ENCODE assay signal across 8 cellular contexts in the genomic region with DNA sequence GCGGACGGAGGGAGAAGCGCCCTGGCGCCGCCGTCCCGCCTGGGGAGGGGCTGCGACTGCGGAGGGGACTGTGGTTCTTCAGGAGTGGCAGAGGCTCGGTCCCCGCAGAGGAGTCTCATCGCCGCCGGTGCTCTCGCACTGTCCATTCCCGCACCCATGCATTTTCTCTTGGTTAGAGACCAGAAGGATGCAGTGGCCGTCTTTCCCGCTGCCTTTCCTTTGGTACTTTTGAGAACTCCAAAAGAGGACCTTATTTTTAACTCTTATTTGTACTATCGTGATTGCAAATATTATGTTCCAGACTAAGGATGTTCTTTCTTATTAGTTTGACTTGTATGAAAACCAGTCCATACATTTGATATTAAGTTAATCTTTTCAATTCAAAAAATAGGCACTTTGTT. TPM values are rescaled to one million over a fixed set of nuclear protein-coding genes. Genes with fewer than 3 reads are reported as not detected.
DNase-seq lines count a peak whose midpoint lies in the region; ATAC-seq and TF ChIP-seq lines count a peak whose summit lies in the region.

No MANE protein-coding gene starts in this region.

- in situ Hi-C loops in gastrocnemius medialis (cut with MboI; ENCODE audit: low sequenced_read_pairs in 4 of 4): loop anchor here in 1 of 4 donors (10.0 kb wide), 1 partner anchor 154 kb away; the partner anchor contains the start of gene SERINC5

- intact Hi-C loops in CD4-positive, alpha-beta memory T cell (cut with micrococcal nuclease): loop anchor here (1.0 to 5.0 kb wide), 5 partner anchors 247 to 1564 kb away; partner anchors contain the start of genes ATG10, JMY and MTX3
- intact Hi-C loops in ascending aorta (cut with DNase I) (loop anchor here (2.0 to 5.0 kb wide), 5 partner anchors 79 to 796 kb away; partner anchors contain the start of genes DHFR, FAM151B, MSH3 and SERINC5), gastrocnemius medialis (cut with DNase I; ENCODE audit: low total_unique reads) (loop anchor here (5.0 to 10.0 kb wide), 6 partner anchors 79 to 1171 kb away; partner anchors contain the start of genes CKMT2, FAM151B, JMY and SERINC5)

- H3K4me1 ChIP-seq in CD4-positive, alpha-beta memory T cell (ENCODE audit: insufficient read depth, low read length): peaks cover 22% of the 10 kb centered on the region
- H3K4me1 ChIP-seq in ascending aorta: peaks cover 3 to 15% of the 10 kb centered on the region in 2 donors
- H3K4me1 ChIP-seq in gastrocnemius medialis: peaks cover 18 to 22% of the 10 kb centered on the region in 2 donors

- no peaks in the 10 kb centered on the region for H3K9me3 Mint-ChIP-seq in CD4-positive, alpha-beta memory T cell

- POLR2A ChIA-PET in CD4-positive, alpha-beta memory T cell (lab: Charles Lee; ENCODE audit: partially characterized antibody): interaction anchor here (1.4 to 1.5 kb wide), 3 partner anchors 11 to 1424 kb away, joined by 3 to 4 read pairs (median 3); partner anchors contain the start of genes DHFR and MSH3

- DNase-seq in CD4-positive, alpha-beta memory T cell: peak in 3 of 5 donors; percentile 31 to 49 (median 45)
- DNase-seq in OCI-M1 (lab: John Stamatoyannopoulos, UW) (peak; percentile 84), ascending aorta (ENCODE audit: low spot score in 2 of 2) (no peak), gastrocnemius medialis (peak; percentile 15 to 57), GOT3 (lab: John Stamatoyannopoulos, UW) (no peak)

- H3K36me3 Mint-ChIP-seq in CD4-positive, alpha-beta memory T cell: peaks cover 0 to 10% of the 10 kb centered on the region in 2 donors

- H3K4me3 Mint-ChIP-seq in CD4-positive, alpha-beta memory T cell: peak overlapping the region; percentile 92 to 98 (median 96)

- H3K27ac Mint-ChIP-seq in CD4-positive, alpha-beta memory T cell: peak overlapping the region; percentile 41 to 96 (median 91)

- peak overlapping the region; percentile 86 for H3K27ac ChIP-seq in CD4-positive, alpha-beta memory T cell (ENCODE audit: low read depth, low read length)
- peak overlapping the region; percentile 89 to 95 for H3K27ac ChIP-seq in ascending aorta
- peak overlapping the region; percentile 94 to 99 (median 96) for H3K27ac ChIP-seq in gastrocnemius medialis

- TF ChIP-seq CTCF in ascending aorta (IDR thresholded peaks at IDR 0.05) (no peak), gastrocnemius medialis (IDR thresholded peaks at IDR 0.05 in 4 of 5, conservative IDR thresholded peaks at IDR 0.05 in 1 of 5) (no peak)

- H3K27me3 Mint-ChIP-seq in CD4-positive, alpha-beta memory T cell: no peaks in the 10 kb centered on the region

- no peaks in the 10 kb centered on the region for H3K36me3 ChIP-seq in CD4-positive, alpha-beta memory T cell (ENCODE audit: insufficient read depth, low read length)
- H3K36me3 ChIP-seq in ascending aorta: no peaks in the 10 kb centered on the region
- peaks cover 0 to 8% of the 10 kb centered on the region in 2 donors for H3K36me3 ChIP-seq in gastrocnemius medialis

- peaks cover 15 to 24% (median 20%) of the 10 kb centered on the region in 4 donors for H3K4me1 Mint-ChIP-seq in CD4-positive, alpha-beta memory T cell

- H3K4me3 ChIP-seq in CD4-positive, alpha-beta memory T cell (ENCODE audit: low read length in 2 of 2): peak overlapping the region; percentile 73 to 79
- H3K4me3 ChIP-seq in ascending aorta (peak overlapping the region; percentile 71 to 78), iPS-11a (ENCODE audit: low read depth, low read length) (peak overlapping the region; percentile 82), gastrocnemius medialis (peak overlapping the region; percentile 88 to 98 (median 93))

- H3K27me3 ChIP-seq in CD4-positive, alpha-beta memory T cell (ENCODE audit: insufficient read depth, low read length): no peaks in the 10 kb centered on the region
- H3K27me3 ChIP-seq in ascending aorta: no peaks in the 10 kb centered on the region
- no peaks in the 10 kb centered on the region for H3K27me3 ChIP-seq in gastrocnemius medialis

- no peaks in the 10 kb centered on the region for H3K9me3 ChIP-seq in CD4-positive, alpha-beta memory T cell (ENCODE audit: control insufficient read depth in 1 of 2, low read length in 2 of 2)
- no peaks in the 10 kb centered on the region for H3K9me3 ChIP-seq in ascending aorta
- no peaks in the 10 kb centered on the region for H3K9me3 ChIP-seq in gastrocnemius medialis

- no peak for TF ChIP-seq POLR2A in gastrocnemius medialis (IDR thresholded peaks at IDR 0.05)

- ATAC-seq in GM19043 (IDR thresholded peaks at IDR 0.05; ENCODE audit: low read depth, unreplicated experiment) (peak; percentile 46), HG03460 (IDR thresholded peaks at IDR 0.05; ENCODE audit: unreplicated experiment) (peak; percentile 52), gastrocnemius medialis (no peak)

- CTCF ChIA-PET in CD4-positive, alpha-beta memory T cell (lab: Charles Lee; ENCODE audit: partially characterized antibody): no interaction called here

RNA-seq across cellular contexts. Expression of gene ZFYVE16, which starts 0.6 kb away (rescaled TPM):
- total RNA-seq in CD4-positive, alpha-beta memory T cell: 10 to 100 TPM; 23.2 to 25.3 TPM
- 1 to 10 TPM; 2.5 to 6.5 TPM for polyA plus RNA-seq in CD4-positive, alpha-beta memory T cell
- total RNA-seq in ascending aorta: 10.0 TPM
- 10 to 100 TPM in 3 of 4 donors, 1 to 10 TPM in 1; 9.7 to 19.1 (median 12.4) TPM for total RNA-seq in gastrocnemius medialis

Comparison
In these comparisons a context has a peak if more than half of its experiments do, and no peak if none do; other contexts are left out.
1. DNase-seq: peak in CD4-positive, alpha-beta memory T cell (3 of 5), OCI-M1 (single experiment) and gastrocnemius medialis (2 of 2); none in ascending aorta (0 of 2) and GOT3 (single experiment).
2. ATAC-seq: peak in GM19043 (single experiment) and HG03460 (single experiment); none in gastrocnemius medialis (0 of 2).
3. Peak in every context shown above with its lines, with median percentiles within 50 percentile points of each other: H3K27ac ChIP-seq and H3K4me3 ChIP-seq.